ENCODE assay signal across 8 cellular contexts in genomic region chr7:153088601-153089000, GRCh38.
"Had no signal": no experiment of that assay in that cellular context is flagged by ENCODE, and none has a peak within 500 bp of the region (broad histone marks: within the 10 kb centered on the region; RNA-seq: fewer than 3 reads in every experiment).

No MANE protein-coding gene starts in this region.

- H3K9me3 Mint-ChIP-seq: GM23338, H9 had no signal

- DNase-seq: H9, HCEC 1CT, IMR-90, KBM-7 had no signal

- ATAC-seq: GM23338 had no signal

- H3K4me2 ChIP-seq: GM23338 had no signal

- H3K27ac Mint-ChIP-seq: GM23338 had no signal

- H3K4me3 Mint-ChIP-seq: GM23338, H9 had no signal

- H2AFZ ChIP-seq: GM23338 had no signal

- H3K4me3 ChIP-seq: GM23338 had no signal

- FAIRE-seq: H1, H54, HTR-8/SVneo had no signal
